1 cellular context compared by ENCODE assay signal in the genomic region with DNA sequence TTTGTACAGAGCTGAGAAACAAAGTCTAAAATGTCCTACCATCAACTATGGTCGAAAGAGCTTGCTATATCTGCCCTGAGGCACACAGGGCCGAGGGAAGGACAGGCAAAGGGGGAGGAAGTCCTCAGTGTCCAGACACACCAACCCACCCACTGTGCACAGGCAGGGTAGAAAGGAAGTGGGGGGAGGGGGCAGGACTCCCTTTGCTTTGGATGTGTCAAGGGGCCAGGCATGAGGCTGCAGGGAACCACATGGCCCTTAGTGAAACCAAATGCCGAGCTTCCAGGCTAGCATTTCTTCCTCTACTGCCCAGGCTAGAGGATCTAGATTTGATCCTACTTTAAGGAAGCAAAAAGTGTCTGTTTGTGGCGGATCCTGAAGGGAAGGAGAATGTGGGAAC.
TF ChIP-seq lines count a peak whose summit lies in the region.

No MANE protein-coding gene starts in this region.

TF ChIP-seq in GM23338, 12 proteins besides CTCF, POLR2A, EP300 and RAD21:
- TF ChIP-seq, protein P1, sequence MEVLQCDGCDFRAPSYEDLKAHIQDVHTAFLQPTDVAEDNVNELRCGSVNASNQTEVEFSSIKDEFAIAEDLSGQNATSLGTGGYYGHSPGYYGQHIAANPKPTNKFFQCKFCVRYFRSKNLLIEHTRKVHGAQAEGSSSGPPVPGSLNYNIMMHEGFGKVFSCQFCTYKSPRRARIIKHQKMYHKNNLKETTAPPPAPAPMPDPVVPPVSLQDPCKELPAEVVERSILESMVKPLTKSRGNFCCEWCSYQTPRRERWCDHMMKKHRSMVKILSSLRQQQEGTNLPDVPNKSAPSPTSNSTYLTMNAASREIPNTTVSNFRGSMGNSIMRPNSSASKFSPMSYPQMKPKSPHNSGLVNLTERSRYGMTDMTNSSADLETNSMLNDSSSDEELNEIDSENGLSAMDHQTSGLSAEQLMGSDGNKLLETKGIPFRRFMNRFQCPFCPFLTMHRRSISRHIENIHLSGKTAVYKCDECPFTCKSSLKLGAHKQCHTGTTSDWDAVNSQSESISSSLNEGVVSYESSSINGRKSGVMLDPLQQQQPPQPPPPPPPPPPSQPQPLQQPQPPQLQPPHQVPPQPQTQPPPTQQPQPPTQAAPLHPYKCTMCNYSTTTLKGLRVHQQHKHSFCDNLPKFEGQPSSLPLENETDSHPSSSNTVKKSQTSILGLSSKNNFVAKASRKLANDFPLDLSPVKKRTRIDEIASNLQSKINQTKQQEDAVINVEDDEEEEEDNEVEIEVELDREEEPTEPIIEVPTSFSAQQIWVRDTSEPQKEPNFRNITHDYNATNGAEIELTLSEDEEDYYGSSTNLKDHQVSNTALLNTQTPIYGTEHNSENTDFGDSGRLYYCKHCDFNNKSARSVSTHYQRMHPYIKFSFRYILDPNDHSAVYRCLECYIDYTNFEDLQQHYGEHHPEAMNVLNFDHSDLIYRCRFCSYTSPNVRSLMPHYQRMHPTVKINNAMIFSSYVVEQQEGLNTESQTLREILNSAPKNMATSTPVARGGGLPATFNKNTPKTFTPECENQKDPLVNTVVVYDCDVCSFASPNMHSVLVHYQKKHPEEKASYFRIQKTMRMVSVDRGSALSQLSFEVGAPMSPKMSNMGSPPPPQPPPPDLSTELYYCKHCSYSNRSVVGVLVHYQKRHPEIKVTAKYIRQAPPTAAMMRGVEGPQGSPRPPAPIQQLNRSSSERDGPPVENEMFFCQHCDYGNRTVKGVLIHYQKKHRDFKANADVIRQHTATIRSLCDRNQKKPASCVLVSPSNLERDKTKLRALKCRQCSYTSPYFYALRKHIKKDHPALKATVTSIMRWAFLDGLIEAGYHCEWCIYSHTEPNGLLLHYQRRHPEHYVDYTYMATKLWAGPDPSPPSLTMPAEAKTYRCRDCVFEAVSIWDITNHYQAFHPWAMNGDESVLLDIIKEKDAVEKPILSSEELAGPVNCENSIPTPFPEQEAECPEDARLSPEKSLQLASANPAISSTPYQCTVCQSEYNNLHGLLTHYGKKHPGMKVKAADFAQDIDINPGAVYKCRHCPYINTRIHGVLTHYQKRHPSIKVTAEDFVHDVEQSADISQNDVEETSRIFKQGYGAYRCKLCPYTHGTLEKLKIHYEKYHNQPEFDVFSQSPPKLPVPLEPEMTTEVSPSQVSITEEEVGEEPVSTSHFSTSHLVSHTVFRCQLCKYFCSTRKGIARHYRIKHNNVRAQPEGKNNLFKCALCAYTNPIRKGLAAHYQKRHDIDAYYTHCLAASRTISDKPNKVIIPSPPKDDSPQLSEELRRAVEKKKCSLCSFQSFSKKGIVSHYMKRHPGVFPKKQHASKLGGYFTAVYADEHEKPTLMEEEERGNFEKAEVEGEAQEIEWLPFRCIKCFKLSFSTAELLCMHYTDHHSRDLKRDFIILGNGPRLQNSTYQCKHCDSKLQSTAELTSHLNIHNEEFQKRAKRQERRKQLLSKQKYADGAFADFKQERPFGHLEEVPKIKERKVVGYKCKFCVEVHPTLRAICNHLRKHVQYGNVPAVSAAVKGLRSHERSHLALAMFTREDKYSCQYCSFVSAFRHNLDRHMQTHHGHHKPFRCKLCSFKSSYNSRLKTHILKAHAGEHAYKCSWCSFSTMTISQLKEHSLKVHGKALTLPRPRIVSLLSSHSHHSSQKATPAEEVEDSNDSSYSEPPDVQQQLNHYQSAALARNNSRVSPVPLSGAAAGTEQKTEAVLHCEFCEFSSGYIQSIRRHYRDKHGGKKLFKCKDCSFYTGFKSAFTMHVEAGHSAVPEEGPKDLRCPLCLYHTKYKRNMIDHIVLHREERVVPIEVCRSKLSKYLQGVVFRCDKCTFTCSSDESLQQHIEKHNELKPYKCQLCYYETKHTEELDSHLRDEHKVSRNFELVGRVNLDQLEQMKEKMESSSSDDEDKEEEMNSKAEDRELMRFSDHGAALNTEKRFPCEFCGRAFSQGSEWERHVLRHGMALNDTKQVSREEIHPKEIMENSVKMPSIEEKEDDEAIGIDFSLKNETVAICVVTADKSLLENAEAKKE (CRISPR knock-in tag; IDR thresholded peaks at IDR 0.05): no peak
- TF ChIP-seq CREB1 (CRISPR knock-in tag; IDR thresholded peaks at IDR 0.05; ENCODE audit: low read depth): no peak
- TF ChIP-seq POLR2AphosphoS5 (IDR thresholded peaks at IDR 0.05; ENCODE audit: low read depth): no peak
- TF ChIP-seq ZNF331 (CRISPR knock-in tag; IDR thresholded peaks at IDR 0.05; ENCODE audit: low read depth): no peak
